11 cellular contexts compared by ENCODE assay signal in genomic region chr3:23991236-23992050, GRCh38. TPM values are rescaled to one million over a fixed set of nuclear protein-coding genes. Genes with fewer than 3 reads are reported as not detected.
DNase-seq lines count a peak whose midpoint lies in the region; ATAC-seq, FAIRE-seq and TF ChIP-seq lines count a peak whose summit lies in the region.
"Had no signal": no experiment of that assay in that cellular context is flagged by ENCODE, and none has a peak within 500 bp of the region (broad histone marks: within the 10 kb centered on the region; RNA-seq: fewer than 3 reads in every experiment).

No MANE protein-coding gene starts in this region.

- TF ChIP-seq EP300 in neural cell (conservative IDR thresholded peaks at IDR 0.05; ENCODE audit: poor library complexity, severe bottlenecking) = peak; percentile 51

- H3K27me3 Mint-ChIP-seq in CD4-positive, alpha-beta memory T cell = no peaks in the 10 kb centered on the region

- POLR2A ChIA-PET in CD4-positive, alpha-beta memory T cell (lab: Charles Lee; ENCODE audit: partially characterized antibody) = no interaction called here

- DNase-seq in COR-L47 (lab: John Stamatoyannopoulos, UW) (peak; percentile 20), NCI-H2081 (lab: John Stamatoyannopoulos, UW) (peak; percentile 44 to 81), GM12892 (ENCODE audit: insufficient read length) (no peak), gastrocnemius medialis (no peak), lower lobe of right lung (no peak)
- no peak for DNase-seq in CD4-positive, alpha-beta memory T cell
- DNase-seq: activated CD4-positive, alpha-beta T cell treated with anti-CD3 and anti-CD28 coated beads, Interleukin-2, amount 50 U/mL, for 1 hour had no signal

- TF ChIP-seq RAD21 in neural cell (conservative IDR thresholded peaks at IDR 0.05) = no peak

- peaks cover 0 to 11% (median 5%) of the 10 kb centered on the region in 4 donors for H3K4me1 Mint-ChIP-seq in CD4-positive, alpha-beta memory T cell

- in situ Hi-C loops in gastrocnemius medialis (cut with MboI; ENCODE audit: low sequenced_read_pairs in 4 of 4) = loop anchor here in 2 of 4 donors (10.0 to 25.0 kb wide), 3 partner anchors 243 to 696 kb away; no protein-coding TSS in a partner anchor

- peak overlapping the region in 2 of 7 donors; percentile 7 to 23 for H3K27ac Mint-ChIP-seq in CD4-positive, alpha-beta memory T cell

- H3K4me3 ChIP-seq in endocrine pancreas (ENCODE audit: control insufficient read depth, insufficient read depth, low read length) (no peak overlapping the region), neural cell (ENCODE audit: low read length) (peak overlapping the region; percentile 52), gastrocnemius medialis (no peak overlapping the region), lower lobe of right lung (no peak overlapping the region)
- no peak overlapping the region for H3K4me3 ChIP-seq in CD4-positive, alpha-beta memory T cell (ENCODE audit: low read length in 2 of 2)
- H3K4me3 ChIP-seq: cardiac muscle cell had no signal

- intact Hi-C loops in CD4-positive, alpha-beta memory T cell (cut with micrococcal nuclease) = no loop called here
- intact Hi-C loops in gastrocnemius medialis (cut with DNase I; ENCODE audit: low total_unique reads) (no loop called here), lower lobe of right lung (cut with DNase I) (no loop called here)

- H3K36me3 Mint-ChIP-seq in CD4-positive, alpha-beta memory T cell = peaks cover 1 to 4% of the 10 kb centered on the region in 2 donors

- peak overlapping the region; percentile 4 for H3K9ac ChIP-seq in endocrine pancreas (ENCODE audit: control insufficient read depth, insufficient read depth, low read length)
- peak overlapping the region; percentile 38 for H3K9ac ChIP-seq in neural cell (ENCODE audit: low read length)

- H3K9me3 ChIP-seq in endocrine pancreas (ENCODE audit: control insufficient read depth, low read length) = no peaks in the 10 kb centered on the region
- H3K9me3 ChIP-seq in neural cell (ENCODE audit: low read length) = no peaks in the 10 kb centered on the region
- no peaks in the 10 kb centered on the region for H3K9me3 ChIP-seq in CD4-positive, alpha-beta memory T cell (ENCODE audit: control insufficient read depth in 1 of 2, low read length in 2 of 2)
- H3K9me3 ChIP-seq in gastrocnemius medialis = no peaks in the 10 kb centered on the region
- H3K9me3 ChIP-seq in lower lobe of right lung = no peaks in the 10 kb centered on the region

- H2AFZ ChIP-seq in neural cell (ENCODE audit: low read depth, low read length) = peak overlapping the region; percentile 46

- peak overlapping the region; percentile 75 for H3K27ac ChIP-seq in neural cell (ENCODE audit: low read length)
- H3K27ac ChIP-seq in CD4-positive, alpha-beta memory T cell (ENCODE audit: low read depth, low read length) = no peak overlapping the region
- H3K27ac ChIP-seq in gastrocnemius medialis = peak overlapping the region in 1 of 4 donors; percentile 62
- H3K27ac ChIP-seq in lower lobe of right lung = no peak overlapping the region
- H3K27ac ChIP-seq: cardiac muscle cell had no signal

- FAIRE-seq in GM12892 (lab: Jason Lieb, UNC) = no peak
- FAIRE-seq: islet of Langerhans had no signal

- H4K20me1 ChIP-seq in neural cell (ENCODE audit: insufficient read depth) = no peaks in the 10 kb centered on the region

- H3K4me3 Mint-ChIP-seq in CD4-positive, alpha-beta memory T cell = no peak overlapping the region

- H3K79me2 ChIP-seq in neural cell (replicated peaks; ENCODE audit: insufficient read depth, low read length) = no peaks in the 10 kb centered on the region

- TF ChIP-seq POLR2A in GM12892 (IDR thresholded peaks at IDR 0.05; ENCODE audit: low read depth, low read length) (no peak), gastrocnemius medialis (IDR thresholded peaks at IDR 0.05) (no peak)

- H3K9me3 Mint-ChIP-seq in CD4-positive, alpha-beta memory T cell = no peaks in the 10 kb centered on the region

- ATAC-seq in gastrocnemius medialis (no peak), lower lobe of right lung (no peak)

- TF ChIP-seq CTCF in neural cell (IDR thresholded peaks at IDR 0.05; ENCODE audit: poor library complexity, severe bottlenecking) (no peak), gastrocnemius medialis (IDR thresholded peaks at IDR 0.05 in 4 of 5, conservative IDR thresholded peaks at IDR 0.05 in 1 of 5) (no peak), lower lobe of right lung (IDR thresholded peaks at IDR 0.05) (no peak)

- H3K36me3 ChIP-seq in endocrine pancreas (ENCODE audit: control insufficient read depth, insufficient read depth, low read length) (no peaks in the 10 kb centered on the region), neural cell (ENCODE audit: insufficient read depth, low read length) (no peaks in the 10 kb centered on the region), gastrocnemius medialis (no peaks in the 10 kb centered on the region), lower lobe of right lung (no peaks in the 10 kb centered on the region)
- no peaks in the 10 kb centered on the region for H3K36me3 ChIP-seq in CD4-positive, alpha-beta memory T cell (ENCODE audit: insufficient read depth, low read length)
- H3K36me3 ChIP-seq: cardiac muscle cell had no signal

- peak overlapping the region; percentile 63 for H3K4me2 ChIP-seq in neural cell (ENCODE audit: low read length)

- H3K9me2 ChIP-seq in neural cell (ENCODE audit: insufficient read depth, low read length) = no peaks in the 10 kb centered on the region

- CTCF ChIA-PET in CD4-positive, alpha-beta memory T cell (lab: Charles Lee; ENCODE audit: partially characterized antibody) = interaction anchor here (0.7 kb wide), 1 partner anchor 103 kb away, joined by 3 read pairs; no protein-coding TSS in a partner anchor

- H3K27me3 ChIP-seq in endocrine pancreas (ENCODE audit: control insufficient read depth, insufficient read depth, low read length) (no peaks in the 10 kb centered on the region), neural cell (ENCODE audit: insufficient read depth, low read depth, low read length) (no peaks in the 10 kb centered on the region), gastrocnemius medialis (no peaks in the 10 kb centered on the region), lower lobe of right lung (ENCODE audit: low read depth) (no peaks in the 10 kb centered on the region)
- no peaks in the 10 kb centered on the region for H3K27me3 ChIP-seq in CD4-positive, alpha-beta memory T cell (ENCODE audit: insufficient read depth, low read length)
- H3K27me3 ChIP-seq: cardiac muscle cell had no signal

- peaks cover 14% of the 10 kb centered on the region for H3F3A ChIP-seq in neural cell (ENCODE audit: insufficient read depth, low read length, poor library complexity, severe bottlenecking)

- H3K4me1 ChIP-seq in endocrine pancreas (ENCODE audit: control insufficient read depth, insufficient read depth, low read length) (peaks cover 16% of the 10 kb centered on the region), gastrocnemius medialis (peaks cover 19 to 30% of the 10 kb centered on the region in 2 donors), lower lobe of right lung (peaks cover 10% of the 10 kb centered on the region)
- H3K4me1 ChIP-seq in CD4-positive, alpha-beta memory T cell (ENCODE audit: insufficient read depth, low read length) = no peaks in the 10 kb centered on the region

TF ChIP-seq in neural cell, 6 proteins besides CTCF, POLR2A, EP300 and RAD21:
- TF ChIP-seq POLR2AphosphoS5 (IDR thresholded peaks at IDR 0.05) (no peak), MXI1 (conservative IDR thresholded peaks at IDR 0.05; ENCODE audit: poor library complexity, severe bottlenecking) (peak; percentile 27), EZH2 (IDR thresholded peaks at IDR 0.05; ENCODE audit: borderline replicate concordance, insufficient read depth, low read length, poor library complexity, severe bottlenecking) (no peak)
- TF ChIP-seq, protein P1, sequence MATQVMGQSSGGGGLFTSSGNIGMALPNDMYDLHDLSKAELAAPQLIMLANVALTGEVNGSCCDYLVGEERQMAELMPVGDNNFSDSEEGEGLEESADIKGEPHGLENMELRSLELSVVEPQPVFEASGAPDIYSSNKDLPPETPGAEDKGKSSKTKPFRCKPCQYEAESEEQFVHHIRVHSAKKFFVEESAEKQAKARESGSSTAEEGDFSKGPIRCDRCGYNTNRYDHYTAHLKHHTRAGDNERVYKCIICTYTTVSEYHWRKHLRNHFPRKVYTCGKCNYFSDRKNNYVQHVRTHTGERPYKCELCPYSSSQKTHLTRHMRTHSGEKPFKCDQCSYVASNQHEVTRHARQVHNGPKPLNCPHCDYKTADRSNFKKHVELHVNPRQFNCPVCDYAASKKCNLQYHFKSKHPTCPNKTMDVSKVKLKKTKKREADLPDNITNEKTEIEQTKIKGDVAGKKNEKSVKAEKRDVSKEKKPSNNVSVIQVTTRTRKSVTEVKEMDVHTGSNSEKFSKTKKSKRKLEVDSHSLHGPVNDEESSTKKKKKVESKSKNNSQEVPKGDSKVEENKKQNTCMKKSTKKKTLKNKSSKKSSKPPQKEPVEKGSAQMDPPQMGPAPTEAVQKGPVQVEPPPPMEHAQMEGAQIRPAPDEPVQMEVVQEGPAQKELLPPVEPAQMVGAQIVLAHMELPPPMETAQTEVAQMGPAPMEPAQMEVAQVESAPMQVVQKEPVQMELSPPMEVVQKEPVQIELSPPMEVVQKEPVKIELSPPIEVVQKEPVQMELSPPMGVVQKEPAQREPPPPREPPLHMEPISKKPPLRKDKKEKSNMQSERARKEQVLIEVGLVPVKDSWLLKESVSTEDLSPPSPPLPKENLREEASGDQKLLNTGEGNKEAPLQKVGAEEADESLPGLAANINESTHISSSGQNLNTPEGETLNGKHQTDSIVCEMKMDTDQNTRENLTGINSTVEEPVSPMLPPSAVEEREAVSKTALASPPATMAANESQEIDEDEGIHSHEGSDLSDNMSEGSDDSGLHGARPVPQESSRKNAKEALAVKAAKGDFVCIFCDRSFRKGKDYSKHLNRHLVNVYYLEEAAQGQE (IDR thresholded peaks at IDR 0.05; ENCODE audit: borderline replicate concordance) = no peak

RNA-seq across cellular contexts. Expression of gene NR1D2, which starts 46.4 kb away (rescaled TPM):
- 12.9 and 13.4 TPM in 2 replicates for polyA plus RNA-seq in neural cell
- 27.8 and 34.7 TPM in 2 replicates for polyA minus RNA-seq in neural cell
- polyA plus RNA-seq in GM12892 (2012; ENCODE audit: missing spikeins) = 2.7 TPM
- total RNA-seq in CD4-positive, alpha-beta memory T cell = 10 to 100 TPM; 62.2 to 68.1 TPM
- polyA plus RNA-seq in CD4-positive, alpha-beta memory T cell = 10 to 100 TPM; 28.1 to 70.5 TPM
- 10 to 100 TPM; 27.1 to 62.7 (median 51.2) TPM for total RNA-seq in gastrocnemius medialis
- total RNA-seq in lower lobe of right lung = 53.7 TPM

Comparison
In these comparisons a context has a peak if more than half of its experiments do, and no peak if none do; other contexts are left out.
1. DNase-seq: peak in COR-L47 (single experiment) and NCI-H2081 (2 of 2); none in GM12892 (single experiment), CD4-positive, alpha-beta memory T cell (0 of 5), gastrocnemius medialis (0 of 2) and lower lobe of right lung (single experiment).